Comparison of ENCODE assay signal across 26 cellular contexts in the genomic region with DNA sequence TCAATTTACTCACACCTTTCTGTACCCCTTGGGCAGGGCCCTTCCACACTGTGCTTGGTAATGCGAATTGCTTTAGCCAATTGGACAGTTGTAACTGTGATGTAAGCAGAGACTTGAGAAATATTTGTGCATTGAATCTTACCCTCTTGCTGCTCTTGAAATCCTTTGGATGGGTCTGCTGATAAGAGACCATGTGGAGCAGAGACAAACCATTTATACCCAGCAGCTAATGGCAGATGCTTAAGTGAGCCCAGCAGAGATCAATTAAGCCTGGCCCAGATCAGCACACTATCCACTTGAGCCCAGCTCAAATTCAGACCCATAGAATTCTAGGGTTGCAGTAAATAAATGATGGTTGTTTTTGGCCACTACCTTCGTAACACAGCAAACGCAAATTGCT. TPM values are rescaled to one million over a fixed set of nuclear protein-coding genes. Genes with fewer than 3 reads are reported as not detected.
DNase-seq lines count a peak whose midpoint lies in the region; FAIRE-seq and TF ChIP-seq lines count a peak whose summit lies in the region.
"Had no signal": no experiment of that assay in that cellular context is flagged by ENCODE, and none has a peak within 500 bp of the region (broad histone marks: within the 10 kb centered on the region; RNA-seq: fewer than 3 reads in every experiment).

No MANE protein-coding gene starts in this region.

- H2BK120ac ChIP-seq in mesendoderm (ENCODE audit: low read depth, low read length) = no peak overlapping the region

- FAIRE-seq in GM12891 (lab: Jason Lieb, UNC) = peak; percentile 51
- peak; percentile 76 for FAIRE-seq in bronchial epithelial cell (lab: Jason Lieb, UNC)
- FAIRE-seq: A549, D721Med, GM12878, GM18507, H1 had no signal

- H3K9ac ChIP-seq in mesendoderm (ENCODE audit: low read length) = no peak overlapping the region
- H3K9ac ChIP-seq: BLaER1 treated with 17β-estradiol and CSF1 and Interleukin-3, amounts not matched to agents 10 nM and 100 nM had no signal

- no peak overlapping the region for H3K23ac ChIP-seq in mesendoderm (ENCODE audit: low read length)

- H2AK5ac ChIP-seq in mesendoderm (ENCODE audit: low read length) = peak overlapping the region; percentile 35

- peak overlapping the region; percentile 4 for H3K56ac ChIP-seq in mesendoderm (ENCODE audit: low read length)

- H3K36me3 ChIP-seq in bronchial epithelial cell (ENCODE audit: control insufficient read depth, insufficient read depth, low read length) (no peaks in the 10 kb centered on the region), mesendoderm (ENCODE audit: control insufficient read depth, insufficient read depth, low read length) (no peaks in the 10 kb centered on the region)
- H3K36me3 ChIP-seq: BE2C; BLaER1 treated with 17β-estradiol and CSF1 and Interleukin-3, amounts not matched to agents 10 nM and 100 nM had no signal

- no peak for TF ChIP-seq POLR2A in GM12891 (IDR thresholded peaks at IDR 0.05; ENCODE audit: low read depth, low read length)

- H4K8ac ChIP-seq in mesendoderm (ENCODE audit: low read depth, low read length) = no peak overlapping the region

- H3K79me1 ChIP-seq in mesendoderm (ENCODE audit: low read length) = no peaks in the 10 kb centered on the region

- TF ChIP-seq CTCF in bronchial epithelial cell (IDR thresholded peaks at IDR 0.05; ENCODE audit: insufficient read depth, low read length, severe bottlenecking) = no peak

- no peak overlapping the region for H3K4ac ChIP-seq in mesendoderm (ENCODE audit: low read depth, low read length)

- H2BK5ac ChIP-seq in mesendoderm (ENCODE audit: low read length) = peak overlapping the region; percentile 17

- H2BK15ac ChIP-seq in mesendoderm (replicated peaks; ENCODE audit: low read depth) = no peak overlapping the region

- H3K18ac ChIP-seq in mesendoderm (ENCODE audit: low read length) = no peak overlapping the region

- H3K4me1 ChIP-seq in mesendoderm (ENCODE audit: control insufficient read depth, low read depth, low read length) = peaks cover 16% of the 10 kb centered on the region
- H3K4me1 ChIP-seq: A549 had no signal

- DNase-seq in GM12891 (ENCODE audit: insufficient read length, low spot score) (no peak), NCI-H460 (ENCODE audit: extremely low read depth, low read depth) (peak; percentile 24), bronchial epithelial cell (ENCODE audit: low read depth) (no peak), mesendoderm (no peak), HuH-7.5 (ENCODE audit: low spot score) (no peak), SKM-1 treated with dmso at 0.1 percent for 144 hours (lab: John Stamatoyannopoulos, UW; ENCODE audit: unreplicated experiment) (no peak)
- DNase-seq in activated T-cell treated with anti-CD3 and anti-CD28 coated beads, Interleukin-2, amount 50 U/mL, for 48 hours = no peak
- DNase-seq: 8988T; ACHN; AML-193; BE2C; CD4-positive, alpha-beta T cell; CD8-positive, alpha-beta memory T cell; DMS 273 treated with DMSO at 0.1 percent for 48 hours; DMS79; EL; GDM1; H7; HCEC 1CT had no signal

- no CpG with 5 or more reads among the region's 3 CpGs for WGBS in mesendoderm (ENCODE audit: extremely low coverage, insufficient coverage, low lambda C conversion rate)

- no peak overlapping the region for H3K4me2 ChIP-seq in mesendoderm (ENCODE audit: low read length)
- H3K4me2 ChIP-seq: A549; BLaER1 treated with 17β-estradiol and CSF1 and Interleukin-3, amounts not matched to agents 10 nM and 100 nM had no signal

- H3K27me3 ChIP-seq in bronchial epithelial cell (ENCODE audit: control insufficient read depth, insufficient read depth, low read length) = peaks cover 3% of the 10 kb centered on the region
- H3K27me3 ChIP-seq in mesendoderm (ENCODE audit: insufficient read depth, low read length, poor library complexity) = no peaks in the 10 kb centered on the region
- H3K27me3 ChIP-seq: BE2C; BLaER1 treated with 17β-estradiol and CSF1 and Interleukin-3, amounts not matched to agents 10 nM and 100 nM had no signal

- no peak overlapping the region for H3K27ac ChIP-seq in mesendoderm (ENCODE audit: low read depth, low read length)
- H3K27ac ChIP-seq: A549; BLaER1 treated with 17β-estradiol and CSF1 and Interleukin-3, amounts not matched to agents 10 nM and 100 nM had no signal

- H4K5ac ChIP-seq in mesendoderm (ENCODE audit: low read length) = no peak overlapping the region

- H3K79me2 ChIP-seq in mesendoderm (ENCODE audit: control insufficient read depth, insufficient read depth, low read length) = no peaks in the 10 kb centered on the region

- H3K4me3 ChIP-seq in bronchial epithelial cell (ENCODE audit: low read depth, low read length) (no peak overlapping the region), mesendoderm (ENCODE audit: low read length) (no peak overlapping the region)
- H3K4me3 ChIP-seq: A549; BLaER1 treated with 17β-estradiol and CSF1 and Interleukin-3, amounts not matched to agents 10 nM and 100 nM; GM12878 had no signal

TF ChIP-seq in GM12891, 5 proteins besides CTCF, POLR2A, EP300 and RAD21:
- TF ChIP-seq POLR2AphosphoS5 (IDR thresholded peaks at IDR 0.05; ENCODE audit: low read depth, low read length) (no peak), PAX5 (IDR thresholded peaks at IDR 0.05; ENCODE audit: insufficient read depth, low read length, severe bottlenecking) (no peak), TAF1 (IDR thresholded peaks at IDR 0.05; ENCODE audit: low read depth, low read length) (no peak), SPI1 (IDR thresholded peaks at IDR 0.05; ENCODE audit: low read depth, low read length) (no peak), POU2F2 (IDR thresholded peaks at IDR 0.05; ENCODE audit: low read depth, low read length) (no peak)

RNA-seq across cellular contexts. Expression of a gene that starts 19.3 kb away (rescaled TPM):
- 0.04 TPM for polyA plus RNA-seq in GM12891 (2012; ENCODE audit: low read depth, missing spikeins)
- 0.10 and 0.26 TPM in 2 replicates for total RNA-seq in NCI-H460 (2014; rRNA removed; shearing (Covaris generic))
- 0.06 and 1.2 TPM in 2 replicates for polyA plus RNA-seq in NCI-H460 (2014; cell fraction: nucleus; rRNA removed)
- total RNA-seq in bronchial epithelial cell = not detected in 2 replicates
- 0.13 TPM for polyA plus RNA-seq in mesendoderm (2013, experiment 1 of 2)
- polyA plus RNA-seq in mesendoderm (2013, experiment 2 of 2) = 0.11 TPM
- total RNA-seq: CD8-positive, alpha-beta memory T cell; H1; H7 had no signal
- polyA plus RNA-seq: CD14-positive monocyte; CD8-positive, alpha-beta memory T cell; H1 had no signal

RNA-seq across cellular contexts. Expression of a gene that starts 28.1 kb away (rescaled TPM):
- 0.65 TPM for polyA plus RNA-seq in GM12891 (2012; ENCODE audit: low read depth, missing spikeins)
- 124 and 127 TPM in 2 replicates for total RNA-seq in NCI-H460 (2014; rRNA removed; shearing (Covaris generic))
- 185 and 255 TPM in 2 replicates for polyA plus RNA-seq in NCI-H460 (2014; cell fraction: nucleus; rRNA removed)
- total RNA-seq in bronchial epithelial cell = 141 and 150 TPM in 2 replicates
- 201 TPM for polyA plus RNA-seq in mesendoderm (2013, experiment 1 of 2)
- 194 TPM for polyA plus RNA-seq in mesendoderm (2013, experiment 2 of 2)
